ENCODE assay signal across 16 cellular contexts in genomic region chr9:96425500-96426169, GRCh38.
"Had no signal": no experiment of that assay in that cellular context is flagged by ENCODE, and none has a peak within 500 bp of the region (broad histone marks: within the 10 kb centered on the region; RNA-seq: fewer than 3 reads in every experiment).

No MANE protein-coding gene starts in this region.

- H3K9me3 ChIP-seq: body of pancreas, right atrium auricular region, tibial artery, vagina had no signal

- H3K27ac Mint-ChIP-seq: activated CD4-positive, alpha-beta T cell treated with anti-CD3 and anti-CD28 coated beads for 36 hours; activated naive CD4-positive, alpha-beta T cell treated with anti-CD3 and anti-CD28 coated beads, Interleukin-2, amount 10 ng/mL, durations not matched to agents 7 days and 5 days; activated T-helper 17 cell treated with anti-CD3 and anti-CD28 coated beads, Interleukin-2, amount 50 U/mL, for 72 hours; endodermal cell; T-helper 2 cell treated with Interferon-gamma antibody and Interleukin-4, amounts not matched to agents 5 μg/mL and 100 μg/mL, for 36 hours had no signal

- H3K27me3 ChIP-seq: body of pancreas, right atrium auricular region, tibial artery, vagina had no signal

- H3K4me1 Mint-ChIP-seq: activated T-helper 17 cell treated with anti-CD3 and anti-CD28 coated beads, Interleukin-2, amount 50 U/mL, for 72 hours had no signal

- ATAC-seq: activated CD4-positive, alpha-beta T cell treated with anti-CD3 and anti-CD28 coated beads for 36 hours; activated T-helper 17 cell treated with anti-CD3 and anti-CD28 coated beads, Interleukin-2, amount 50 U/mL, for 72 hours; body of pancreas; naive thymus-derived CD4-positive, alpha-beta T cell had no signal

- DNase-seq: activated CD4-positive, alpha-beta T cell treated with anti-CD3 and anti-CD28 coated beads for 36 hours; activated naive CD4-positive, alpha-beta T cell treated with anti-CD3 and anti-CD28 coated beads, Interleukin-2, amount 10 ng/mL, durations not matched to agents 7 days and 5 days; activated T-cell treated with anti-CD3 and anti-CD28 coated beads for 4 hours; amniotic stem cell; body of pancreas; dermis blood vessel endothelial cell; endodermal cell; hippocampal formation; naive thymus-derived CD4-positive, alpha-beta T cell; tibial artery; WERI-Rb-1 had no signal

- H3K9me3 Mint-ChIP-seq: activated naive CD4-positive, alpha-beta T cell treated with anti-CD3 and anti-CD28 coated beads, Interleukin-2, amount 10 ng/mL, durations not matched to agents 7 days and 5 days; activated T-helper 17 cell treated with anti-CD3 and anti-CD28 coated beads, Interleukin-2, amount 50 U/mL, for 72 hours; endodermal cell; T-helper 2 cell treated with Interferon-gamma antibody and Interleukin-4, amounts not matched to agents 5 μg/mL and 100 μg/mL, for 36 hours had no signal

- H3K4me3 ChIP-seq: body of pancreas, right atrium auricular region, skin epidermis, tibial artery, vagina had no signal

- H3K4me3 Mint-ChIP-seq: activated CD4-positive, alpha-beta T cell treated with anti-CD3 and anti-CD28 coated beads for 36 hours; activated naive CD4-positive, alpha-beta T cell treated with anti-CD3 and anti-CD28 coated beads, Interleukin-2, amount 10 ng/mL, durations not matched to agents 7 days and 5 days; activated T-helper 17 cell treated with anti-CD3 and anti-CD28 coated beads, Interleukin-2, amount 50 U/mL, for 72 hours; endodermal cell; naive thymus-derived CD4-positive, alpha-beta T cell; T-helper 2 cell treated with Interferon-gamma antibody and Interleukin-4, amounts not matched to agents 5 μg/mL and 100 μg/mL, for 36 hours had no signal

- H3K27ac ChIP-seq: body of pancreas, right atrium auricular region, skin epidermis, tibial artery, vagina, WERI-Rb-1 had no signal

- H3K36me3 Mint-ChIP-seq: activated naive CD4-positive, alpha-beta T cell treated with anti-CD3 and anti-CD28 coated beads, Interleukin-2, amount 10 ng/mL, durations not matched to agents 7 days and 5 days; naive thymus-derived CD4-positive, alpha-beta T cell had no signal

- H3K27me3 Mint-ChIP-seq: activated CD4-positive, alpha-beta T cell treated with anti-CD3 and anti-CD28 coated beads for 36 hours; activated T-helper 17 cell treated with anti-CD3 and anti-CD28 coated beads, Interleukin-2, amount 50 U/mL, for 72 hours had no signal

- H3K36me3 ChIP-seq: right atrium auricular region, tibial artery, vagina, WERI-Rb-1 had no signal
